Comparison of ENCODE assay signal across 1 cellular context in the genomic region with DNA sequence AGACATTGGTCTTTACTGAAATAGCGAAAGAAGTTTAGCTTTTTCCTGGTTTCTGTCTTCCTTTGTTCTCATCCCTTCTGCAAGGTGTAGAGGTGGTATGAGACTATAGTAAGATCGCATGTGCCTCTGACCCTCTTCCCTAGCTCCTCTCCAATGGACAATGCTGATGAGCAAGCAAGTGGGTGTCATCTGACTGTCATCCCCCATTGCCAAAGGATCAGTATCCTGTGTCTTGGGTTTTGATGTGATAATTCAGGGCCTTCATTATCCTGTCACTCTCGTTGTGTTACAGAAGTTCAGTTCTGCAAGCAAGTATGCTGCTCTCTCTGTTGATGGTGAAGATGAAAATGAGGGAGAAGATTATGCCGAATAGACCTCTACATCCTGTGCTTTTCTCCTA.
A peak's percentile ranks its signal among the peaks of the same experiment; 100 is the strongest.
TF ChIP-seq lines count a peak whose summit lies in the region.

No MANE protein-coding gene starts in this region.

TF ChIP-seq in K562, 482 proteins besides CTCF, POLR2A, EP300 and RAD21:
- no peak for TF ChIP-seq POLR2B (IDR thresholded peaks at IDR 0.05; ENCODE audit: low read depth, partially characterized antibody)
- no peak for TF ChIP-seq SETDB1 (IDR thresholded peaks at IDR 0.05; ENCODE audit: low read length)
- no peak for TF ChIP-seq ZBTB7A (IDR thresholded peaks at IDR 0.05; ENCODE audit: borderline replicate concordance, control insufficient read depth, low read depth, low read length)
- no peak for TF ChIP-seq CBFB (CRISPR knock-in tag; IDR thresholded peaks at IDR 0.05)
- no peak for TF ChIP-seq ZNF12 (CRISPR knock-in tag; IDR thresholded peaks at IDR 0.05)
- TF ChIP-seq SUPT5H (IDR thresholded peaks at IDR 0.05): peak; percentile 34; the same call in 1 of the 2 replicates
- TF ChIP-seq ZNF551 (CRISPR knock-in tag; IDR thresholded peaks at IDR 0.05): no peak
- TF ChIP-seq RBM39 (optimal IDR thresholded peaks at IDR 0.05; ENCODE audit: low read depth, low read length): no peak
- TF ChIP-seq, protein P1, sequence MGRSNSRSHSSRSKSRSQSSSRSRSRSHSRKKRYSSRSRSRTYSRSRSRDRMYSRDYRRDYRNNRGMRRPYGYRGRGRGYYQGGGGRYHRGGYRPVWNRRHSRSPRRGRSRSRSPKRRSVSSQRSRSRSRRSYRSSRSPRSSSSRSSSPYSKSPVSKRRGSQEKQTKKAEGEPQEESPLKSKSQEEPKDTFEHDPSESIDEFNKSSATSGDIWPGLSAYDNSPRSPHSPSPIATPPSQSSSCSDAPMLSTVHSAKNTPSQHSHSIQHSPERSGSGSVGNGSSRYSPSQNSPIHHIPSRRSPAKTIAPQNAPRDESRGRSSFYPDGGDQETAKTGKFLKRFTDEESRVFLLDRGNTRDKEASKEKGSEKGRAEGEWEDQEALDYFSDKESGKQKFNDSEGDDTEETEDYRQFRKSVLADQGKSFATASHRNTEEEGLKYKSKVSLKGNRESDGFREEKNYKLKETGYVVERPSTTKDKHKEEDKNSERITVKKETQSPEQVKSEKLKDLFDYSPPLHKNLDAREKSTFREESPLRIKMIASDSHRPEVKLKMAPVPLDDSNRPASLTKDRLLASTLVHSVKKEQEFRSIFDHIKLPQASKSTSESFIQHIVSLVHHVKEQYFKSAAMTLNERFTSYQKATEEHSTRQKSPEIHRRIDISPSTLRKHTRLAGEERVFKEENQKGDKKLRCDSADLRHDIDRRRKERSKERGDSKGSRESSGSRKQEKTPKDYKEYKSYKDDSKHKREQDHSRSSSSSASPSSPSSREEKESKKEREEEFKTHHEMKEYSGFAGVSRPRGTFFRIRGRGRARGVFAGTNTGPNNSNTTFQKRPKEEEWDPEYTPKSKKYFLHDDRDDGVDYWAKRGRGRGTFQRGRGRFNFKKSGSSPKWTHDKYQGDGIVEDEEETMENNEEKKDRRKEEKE (IDR thresholded peaks at IDR 0.05; ENCODE audit: borderline replicate concordance in 1 of 2, control insufficient read depth in 1 of 2, low read depth in 2 of 2, low read length in 1 of 2): no peak
